ENCODE assay signal across 8 cellular contexts in genomic region chr5:115842089-115842881, GRCh38. TPM values are rescaled to one million over a fixed set of nuclear protein-coding genes. Genes with fewer than 3 reads are reported as not detected.
DNase-seq lines count a peak whose midpoint lies in the region; ATAC-seq and TF ChIP-seq lines count a peak whose summit lies in the region.

No MANE protein-coding gene starts in this region.

- peak overlapping the region; percentile 96 for H3K4me3 Mint-ChIP-seq in activated T-cell treated with anti-CD3 and anti-CD28 coated beads, Interleukin-2, amount 50 U/mL, for 4 hours
- peak overlapping the region; percentile 95 for H3K4me3 Mint-ChIP-seq in nephron progenitor cell

- H3K4me3 ChIP-seq in BLaER1 treated with 17β-estradiol and CSF1 and Interleukin-3, amounts not matched to agents 10 nM and 100 nM: peak overlapping the region; percentile 84 to 96 (median 92)

- H3K36me3 ChIP-seq in BLaER1 treated with 17β-estradiol and CSF1 and Interleukin-3, amounts not matched to agents 10 nM and 100 nM: peaks cover 4 to 15% (median 10%) of the 10 kb centered on the region in 11 experiments

- no peak for TF ChIP-seq CTCF in nephron progenitor cell (IDR thresholded peaks at IDR 0.05)

- H3K9ac ChIP-seq in BLaER1 treated with 17β-estradiol and CSF1 and Interleukin-3, amounts not matched to agents 10 nM and 100 nM: peak overlapping the region; percentile 88 to 95 (median 93)

- H3K27me3 Mint-ChIP-seq in activated T-cell treated with anti-CD3 and anti-CD28 coated beads, Interleukin-2, amount 50 U/mL, for 4 hours (ENCODE audit: low read depth): no peaks in the 10 kb centered on the region
- H3K27me3 Mint-ChIP-seq in nephron progenitor cell (ENCODE audit: low read depth, poor library complexity): peaks cover 3% of the 10 kb centered on the region

- peaks cover 34 to 54% (median 47%) of the 10 kb centered on the region in 10 experiments for H3K4me1 ChIP-seq in BLaER1 treated with 17β-estradiol and CSF1 and Interleukin-3, amounts not matched to agents 10 nM and 100 nM

- peak overlapping the region; percentile 90 to 99 (median 95) for H3K27ac ChIP-seq in BLaER1 treated with 17β-estradiol and CSF1 and Interleukin-3, amounts not matched to agents 10 nM and 100 nM

- DNase-seq in NCI-H345 (lab: John Stamatoyannopoulos, UW) (peak; percentile 64), fibroblast of the conjunctiva (ENCODE audit: low read depth) (peak; percentile 18), nephron progenitor cell (peak; percentile 78), NCI-H226 (no peak)
- peak; percentile 8 for DNase-seq in activated T-cell treated with anti-CD3 and anti-CD28 coated beads, Interleukin-2, amount 50 U/mL, for 4 hours

- peak overlapping the region; percentile 94 for H3K27ac Mint-ChIP-seq in nephron progenitor cell

- no peaks in the 10 kb centered on the region for H3K27me3 ChIP-seq in BLaER1 treated with 17β-estradiol and CSF1 and Interleukin-3, amounts not matched to agents 10 nM and 100 nM

- H3K9me3 ChIP-seq in BLaER1 treated with 17β-estradiol and CSF1 and Interleukin-3, amounts not matched to agents 10 nM and 100 nM (replicated peaks in 1 of 11): no peaks in the 10 kb centered on the region

- H3K36me3 Mint-ChIP-seq in activated T-cell treated with anti-CD3 and anti-CD28 coated beads, Interleukin-2, amount 50 U/mL, for 4 hours (ENCODE audit: insufficient read depth): peaks cover 8% of the 10 kb centered on the region
- H3K36me3 Mint-ChIP-seq in nephron progenitor cell (ENCODE audit: low read depth): peaks cover 10% of the 10 kb centered on the region

- H3K4me1 Mint-ChIP-seq in activated T-cell treated with anti-CD3 and anti-CD28 coated beads, Interleukin-2, amount 50 U/mL, for 4 hours (ENCODE audit: low read depth): peaks cover 57% of the 10 kb centered on the region
- peaks cover 52% of the 10 kb centered on the region for H3K4me1 Mint-ChIP-seq in nephron progenitor cell

- peaks cover 33 to 79% (median 69%) of the 10 kb centered on the region in 11 experiments; a peak in 21 of 22 replicates for H4K20me1 ChIP-seq in BLaER1 treated with 17β-estradiol and CSF1 and Interleukin-3, amounts not matched to agents 10 nM and 100 nM

- ATAC-seq in GM18511 (IDR thresholded peaks at IDR 0.05; ENCODE audit: unreplicated experiment) (peak; percentile 36), HG02943 (IDR thresholded peaks at IDR 0.05; ENCODE audit: low read depth, unreplicated experiment) (peak; percentile 34)
- ATAC-seq in activated T-cell treated with anti-CD3 and anti-CD28 coated beads, Interleukin-2, amount 50 U/mL, for 4 hours: peak; percentile 31 to 44

- peak overlapping the region; percentile 80 to 97 (median 88) for H3K4me2 ChIP-seq in BLaER1 treated with 17β-estradiol and CSF1 and Interleukin-3, amounts not matched to agents 10 nM and 100 nM

- no peaks in the 10 kb centered on the region for H3K9me3 Mint-ChIP-seq in activated T-cell treated with anti-CD3 and anti-CD28 coated beads, Interleukin-2, amount 50 U/mL, for 4 hours
- no peaks in the 10 kb centered on the region for H3K9me3 Mint-ChIP-seq in nephron progenitor cell

RNA-seq across cellular contexts. Expression of gene AP3S1, which starts 0.6 kb away (rescaled TPM):
- total RNA-seq in activated T-cell treated with anti-CD3 and anti-CD28 coated beads, Interleukin-2, amount 50 U/mL, for 4 hours: 10 to 100 TPM; 42.0 to 53.0 (median 48.5) TPM

RNA-seq across cellular contexts. Expression of gene ATG12, which starts 0.9 kb away (rescaled TPM):
- total RNA-seq in activated T-cell treated with anti-CD3 and anti-CD28 coated beads, Interleukin-2, amount 50 U/mL, for 4 hours: 10 to 100 TPM; 36.0 to 46.4 (median 41.4) TPM

RNA-seq across cellular contexts. Expression of gene CDO1, which starts 25.8 kb away (rescaled TPM):
- total RNA-seq in activated T-cell treated with anti-CD3 and anti-CD28 coated beads, Interleukin-2, amount 50 U/mL, for 4 hours: under 1 TPM in 2 of 3 donors, not detected in 1; 0.26 to 0.28 TPM
